31 cellular contexts compared by ENCODE assay signal in genomic region chr16:78640886-78641285, GRCh38.
"Had no signal": no experiment of that assay in that cellular context is flagged by ENCODE, and none has a peak within 500 bp of the region (broad histone marks: within the 10 kb centered on the region; RNA-seq: fewer than 3 reads in every experiment).

No MANE protein-coding gene starts in this region.

- H3K9ac ChIP-seq: SK-N-SH had no signal

- H3K27me3 Mint-ChIP-seq: activated B cell treated with CpG ODN at 0.5 μM for 24 hours had no signal

- H3K4me3 Mint-ChIP-seq: activated B cell treated with CpG ODN at 0.5 μM for 24 hours; activated CD4-positive, alpha-beta memory T cell treated with anti-CD3 and anti-CD28 coated beads for 36 hours; activated naive CD4-positive, alpha-beta T cell treated with anti-CD3 and anti-CD28 coated beads, Interleukin-2, amount 10 ng/mL, durations not matched to agents 7 days and 5 days; activated naive CD8-positive, alpha-beta T cell; activated naive CD8-positive, alpha-beta T cell treated with anti-CD3 and anti-CD28 coated beads, Interleukin-2, amount 50 U/mL, for 24 hours; activated T-cell treated with anti-CD3 and anti-CD28 coated beads, Interleukin-2, amount 50 U/mL, for 4 hours; activated T-helper 1 cell treated with anti-CD3 and anti-CD28 coated beads, Interleukin-12 subunit alpha, Interleukin-12 subunit beta, Interleukin-2, Interleukin-4 antibody, amounts not matched to agents 30 ng/mL and 10 ng/mL and 1 ng/mL, durations not matched to agents 14 hours and 24 hours and 36 hours; T-helper 1 cell treated with Interleukin-12 subunit alpha and Interleukin-12 subunit beta and Interleukin-4 antibody, amounts not matched to agents 30 μg/mL and 1 μg/mL, for 36 hours; T-helper 2 cell treated with Interferon-gamma antibody and Interleukin-4, amounts not matched to agents 5 μg/mL and 100 μg/mL, for 36 hours had no signal

- H3K27ac ChIP-seq: brain microvascular endothelial cell, SJSA1 had no signal

- H3K4me3 ChIP-seq: K562, SJSA1 had no signal

- H3K9me2 ChIP-seq: SK-N-SH had no signal

- H3K27me3 ChIP-seq: brain microvascular endothelial cell, SJSA1 had no signal

- H3K9me3 Mint-ChIP-seq: activated B cell treated with CpG ODN at 0.5 μM for 24 hours; activated CD4-positive, alpha-beta memory T cell treated with anti-CD3 and anti-CD28 coated beads for 36 hours; activated naive CD8-positive, alpha-beta T cell treated with anti-CD3 and anti-CD28 coated beads, Interleukin-2, amount 50 U/mL, for 24 hours; activated T-cell treated with anti-CD3 and anti-CD28 coated beads, Interleukin-2, amount 50 U/mL, for 4 hours; activated T-helper 1 cell treated with anti-CD3 and anti-CD28 coated beads, Interleukin-12 subunit alpha, Interleukin-12 subunit beta, Interleukin-2, Interleukin-4 antibody, amounts not matched to agents 30 ng/mL and 10 ng/mL and 1 ng/mL, durations not matched to agents 14 hours and 24 hours and 36 hours; T-helper 1 cell treated with Interleukin-12 subunit alpha and Interleukin-12 subunit beta and Interleukin-4 antibody, amounts not matched to agents 30 μg/mL and 1 μg/mL, for 36 hours; T-helper 2 cell treated with Interferon-gamma antibody and Interleukin-4, amounts not matched to agents 5 μg/mL and 100 μg/mL, for 36 hours had no signal

- H3K9me3 ChIP-seq: SJSA1, SK-N-SH had no signal

- H3K36me3 ChIP-seq: brain microvascular endothelial cell, SJSA1 had no signal

- DNase-seq: activated B cell treated with CpG ODN at 0.5 μM for 24 hours; activated CD4-positive, alpha-beta memory T cell treated with anti-CD3 and anti-CD28 coated beads for 36 hours; activated CD4-positive, alpha-beta T cell treated with anti-CD3 and anti-CD28 coated beads for 4 hours; activated CD4-positive, alpha-beta T cell treated with anti-CD3 and anti-CD28 coated beads, Interleukin-2, amount 50 U/mL, for 1 hour; activated CD4-positive, CD25-positive, alpha-beta regulatory T cell treated with anti-CD3 and anti-CD28 coated beads, Interleukin-2, amount 50 U/mL, for 72 hours; activated CD8-positive, alpha-beta memory T cell treated with anti-CD3 and anti-CD28 coated beads, Interleukin-2, amount 50 U/mL, for 4 hours; activated gamma-delta T cell treated with Interleukin-2 at 50 U/mL for 16 hours; activated naive CD4-positive, alpha-beta T cell treated with anti-CD3 and anti-CD28 coated beads, Interleukin-2, amount 10 ng/mL, durations not matched to agents 7 days and 5 days; activated naive CD8-positive, alpha-beta T cell treated with anti-CD3 and anti-CD28 coated beads, Interleukin-2, amount 50 U/mL, for 24 hours; activated T-cell treated with anti-CD3 and anti-CD28 coated beads for 4 hours; activated T-cell treated with anti-CD3 and anti-CD28 coated beads, Interleukin-2, amount 50 U/mL, for 4 hours; anterior cingulate cortex; brain microvascular endothelial cell; central memory CD4-positive, alpha-beta T cell; NCI-H1105; NCI-H1417 treated with DMSO at 0.1 percent for 48 hours; NCI-H1694 treated with DMSO at 0.1 percent for 48 hours; NCI-H2029 treated with DMSO at 0.1 percent for 48 hours; NCI-H2107; NCI-H345; NCI-H524 treated with DMSO at 0.1 percent for 48 hours; SHP77; SK-N-SH had no signal

- H3K4me2 ChIP-seq: SK-N-SH had no signal

- FAIRE-seq: K562, TTC549 had no signal

- H3K27ac Mint-ChIP-seq: activated B cell treated with CpG ODN at 0.5 μM for 24 hours; activated CD4-positive, alpha-beta memory T cell treated with anti-CD3 and anti-CD28 coated beads for 36 hours; activated naive CD4-positive, alpha-beta T cell treated with anti-CD3 and anti-CD28 coated beads, Interleukin-2, amount 10 ng/mL, durations not matched to agents 7 days and 5 days; activated naive CD8-positive, alpha-beta T cell; activated naive CD8-positive, alpha-beta T cell treated with anti-CD3 and anti-CD28 coated beads, Interleukin-2, amount 50 U/mL, for 24 hours; activated T-helper 1 cell treated with anti-CD3 and anti-CD28 coated beads, Interleukin-12 subunit alpha, Interleukin-12 subunit beta, Interleukin-2, Interleukin-4 antibody, amounts not matched to agents 30 ng/mL and 10 ng/mL and 1 ng/mL, durations not matched to agents 14 hours and 24 hours and 36 hours; T-helper 1 cell treated with Interleukin-12 subunit alpha and Interleukin-12 subunit beta and Interleukin-4 antibody, amounts not matched to agents 30 μg/mL and 1 μg/mL, for 36 hours; T-helper 2 cell treated with Interferon-gamma antibody and Interleukin-4, amounts not matched to agents 5 μg/mL and 100 μg/mL, for 36 hours had no signal

- H3K36me3 Mint-ChIP-seq: activated naive CD4-positive, alpha-beta T cell treated with anti-CD3 and anti-CD28 coated beads, Interleukin-2, amount 10 ng/mL, durations not matched to agents 7 days and 5 days had no signal

- H3K4me1 Mint-ChIP-seq: activated B cell treated with CpG ODN at 0.5 μM for 24 hours; activated naive CD4-positive, alpha-beta T cell treated with anti-CD3 and anti-CD28 coated beads, Interleukin-2, amount 10 ng/mL, durations not matched to agents 7 days and 5 days had no signal

- ATAC-seq: activated naive CD8-positive, alpha-beta T cell treated with anti-CD3 and anti-CD28 coated beads, Interleukin-2, amount 50 U/mL, for 24 hours; activated T-cell treated with anti-CD3 and anti-CD28 coated beads, Interleukin-2, amount 50 U/mL, for 4 hours; K562; Panc1 had no signal
